In genomic region chr10:3009341-3009740, GRCh38 we compare ENCODE assay signal across 28 cellular contexts.
"Had no signal": no experiment of that assay in that cellular context is flagged by ENCODE, and none has a peak within 500 bp of the region (broad histone marks: within the 10 kb centered on the region; RNA-seq: fewer than 3 reads in every experiment).

No MANE protein-coding gene starts in this region.

- H3K9ac ChIP-seq: neural progenitor cell, parathyroid adenoma had no signal

- H3K4me1 Mint-ChIP-seq: activated naive CD8-positive, alpha-beta T cell treated with anti-CD3 and anti-CD28 coated beads for 36 hours had no signal

- H3K4me2 ChIP-seq: neural progenitor cell had no signal

- H3K4me3 Mint-ChIP-seq: activated CD4-positive, alpha-beta memory T cell treated with anti-CD3 and anti-CD28 coated beads for 36 hours; activated naive CD4-positive, alpha-beta T cell treated with anti-CD3 and anti-CD28 coated beads for 36 hours; activated naive CD8-positive, alpha-beta T cell treated with anti-CD3 and anti-CD28 coated beads for 36 hours; activated T-cell treated with anti-CD3 and anti-CD28 coated beads, Interleukin-2, amount 50 U/mL, for 24 hours; endodermal cell; natural killer cell; neural progenitor cell had no signal

- DNase-seq: activated CD4-positive, alpha-beta memory T cell treated with anti-CD3 and anti-CD28 coated beads for 36 hours; activated CD4-positive, alpha-beta T cell treated with anti-CD3 and anti-CD28 coated beads for 48 hours; activated CD8-positive, alpha-beta memory T cell treated with anti-CD3 and anti-CD28 coated beads, Interleukin-2, amount 50 U/mL, for 4 hours; activated naive CD4-positive, alpha-beta T cell treated with anti-CD3 and anti-CD28 coated beads for 36 hours; activated naive CD8-positive, alpha-beta T cell treated with anti-CD3 and anti-CD28 coated beads for 36 hours; activated T-cell treated with anti-CD3 and anti-CD28 coated beads, Interleukin-2, amount 50 U/mL, for 24 hours; adrenal gland; aorta; body of pancreas; cerebellar nuclear complex; foreskin fibroblast; heart left ventricle; lower lobe of right lung; natural killer cell; occipital lobe; stimulated activated CD4-positive, alpha-beta T cell treated with anti-CD3 and anti-CD28 coated beads, Interleukin-15, amount 100 ng/mL, for 24 hours; stimulated activated CD4-positive, alpha-beta T cell treated with anti-CD3 and anti-CD28 coated beads, Interleukin-2, amount 100 ng/mL, for 24 hours; stimulated activated naive CD4-positive, alpha-beta T cell treated with Interleukin-2 at 50 U/mL for 16 hours; testis; transverse colon had no signal

- H3K27me3 ChIP-seq: adrenal gland, body of pancreas, cardiac muscle cell, neural progenitor cell, right atrium auricular region, testis had no signal

- H3K36me3 ChIP-seq: adrenal gland, cardiac muscle cell, heart left ventricle, lower lobe of right lung, neural progenitor cell, right atrium auricular region, transverse colon had no signal

- ATAC-seq: body of pancreas, esophagus mucosa, heart left ventricle, left lobe of liver, lower lobe of right lung, natural killer cell had no signal

- H3K4me1 ChIP-seq: adrenal gland, body of pancreas, lower lobe of right lung, parathyroid adenoma, right atrium auricular region, testis, transverse colon had no signal

- H3K36me3 Mint-ChIP-seq: activated CD4-positive, alpha-beta memory T cell treated with anti-CD3 and anti-CD28 coated beads for 36 hours; activated naive CD8-positive, alpha-beta T cell treated with anti-CD3 and anti-CD28 coated beads for 36 hours; neural progenitor cell had no signal

- H3K9me3 ChIP-seq: adrenal gland, body of pancreas, lower lobe of right lung, right atrium auricular region, testis, transverse colon had no signal

- H3K4me3 ChIP-seq: adrenal gland, body of pancreas, cardiac muscle cell, coronary artery, heart left ventricle, lower lobe of right lung, neural progenitor cell, right atrium auricular region, testis, transverse colon had no signal

- H3K9me3 Mint-ChIP-seq: activated CD4-positive, alpha-beta memory T cell treated with anti-CD3 and anti-CD28 coated beads for 36 hours; activated naive CD4-positive, alpha-beta T cell treated with anti-CD3 and anti-CD28 coated beads for 36 hours; activated naive CD8-positive, alpha-beta T cell treated with anti-CD3 and anti-CD28 coated beads for 36 hours; endodermal cell; neural progenitor cell had no signal

- H2AFZ ChIP-seq: parathyroid adenoma had no signal

- H3K27ac ChIP-seq: adrenal gland, body of pancreas, cardiac muscle cell, coronary artery, heart left ventricle, lower lobe of right lung, neural progenitor cell, parathyroid adenoma, right atrium auricular region, testis, transverse colon had no signal
